Comparison of ENCODE assay signal across 13 cellular contexts in genomic region chr3:23667536-23668429, GRCh38.
A peak's percentile ranks its signal among the peaks of the same experiment; 100 is the strongest.
DNase-seq lines count a peak whose midpoint lies in the region; ATAC-seq and TF ChIP-seq lines count a peak whose summit lies in the region.
"Had no signal": no experiment of that assay in that cellular context is flagged by ENCODE, and none has a peak within 500 bp of the region (broad histone marks: within the 10 kb centered on the region; RNA-seq: fewer than 3 reads in every experiment).

No MANE protein-coding gene starts in this region.

- H3K4me3 Mint-ChIP-seq in Calu3 (ENCODE audit: low read depth, unreplicated experiment) (no peak overlapping the region), memory B cell (no peak overlapping the region)

- CTCF ChIA-PET in Calu3 (lab: Charles Lee), result interaction anchor here (0.8 to 1.6 kb wide), 4 partner anchors 10 to 16 kb away, joined by 3 to 7 read pairs (median 4); no protein-coding TSS in a partner anchor

- intact Hi-C loops in Calu3 (cut with micrococcal nuclease; ENCODE audit: unreplicated experiment), result no loop called here

- H3K36me3 Mint-ChIP-seq in Calu3 (ENCODE audit: insufficient read depth, unreplicated experiment) (peaks cover 6% of the 10 kb centered on the region), memory B cell (no peaks in the 10 kb centered on the region)

- no peaks in the 10 kb centered on the region for H3K9me3 Mint-ChIP-seq in Calu3 (ENCODE audit: low read depth, unreplicated experiment)
- H3K9me3 Mint-ChIP-seq in memory B cell, result no peaks in the 10 kb centered on the region

- no TSS peak for BruUV-seq in Calu3 (replicated peaks; lab: Mats Ljungman, UMichigan)

- H3K27ac Mint-ChIP-seq in Calu3 (ENCODE audit: unreplicated experiment), result peak overlapping the region; percentile 52
- no peak overlapping the region for H3K27ac Mint-ChIP-seq in memory B cell

- ATAC-seq in HG02610 (IDR thresholded peaks at IDR 0.05; ENCODE audit: unreplicated experiment), result peak; percentile 67
- 0 out of 3 replicates have a peak, but pooled peaks have one; percentile 3 for ATAC-seq in SK-N-SH treated with all-trans-retinoic acid at 6 μM for 48 hours
- peak; percentile 61 for ATAC-seq in memory B cell (ENCODE audit: low read depth)

- TF ChIP-seq CTCF in Calu3 (IDR thresholded peaks at IDR 0.05; ENCODE audit: unreplicated experiment), result no peak

- DNase-seq in Calu3 (no peak), memory B cell (ENCODE audit: low spot score in 2 of 2) (no peak), T-helper 9 cell (no peak), NCI-H1105 treated with DMSO at 0.1 percent for 48 hours (lab: John Stamatoyannopoulos, UW) (no peak), DMS79 (lab: John Stamatoyannopoulos, UW) (no peak), SKM-1 treated with dmso at 0.1 percent for 144 hours (lab: John Stamatoyannopoulos, UW; ENCODE audit: unreplicated experiment) (no peak)
- DNase-seq: activated naive CD4-positive, alpha-beta T cell treated with Interleukin-2 at 50 U/mL for 16 hours; islet precursor cell; mucosa of descending colon; NCI-H2081; NCI-H82 had no signal

- H3K27me3 Mint-ChIP-seq in Calu3 (ENCODE audit: unreplicated experiment) (peaks cover 7% of the 10 kb centered on the region), memory B cell (peaks cover 6% of the 10 kb centered on the region)

- H3K4me1 Mint-ChIP-seq in Calu3 (ENCODE audit: low read depth, unreplicated experiment) (peaks cover 27% of the 10 kb centered on the region), memory B cell (peaks cover 11% of the 10 kb centered on the region)

TF ChIP-seq in SK-N-SH treated with all-trans-retinoic acid at 6 μM for 48 hours, 23 proteins besides CTCF, POLR2A, EP300 and RAD21:
- no peak for TF ChIP-seq ZC3H10 (CRISPR knock-in tag; IDR thresholded peaks at IDR 0.05)

Comparison
In these comparisons a context has a peak if more than half of its experiments do, and no peak if none do; other contexts are left out.
1. ATAC-seq: peak in every context shown above with its lines; median percentile 67 in HG02610; 61 in memory B cell; 3 in SK-N-SH treated with all-trans-retinoic acid at 6 μM for 48 hours.